Comparison of ENCODE assay signal across 22 cellular contexts in the genomic region with DNA sequence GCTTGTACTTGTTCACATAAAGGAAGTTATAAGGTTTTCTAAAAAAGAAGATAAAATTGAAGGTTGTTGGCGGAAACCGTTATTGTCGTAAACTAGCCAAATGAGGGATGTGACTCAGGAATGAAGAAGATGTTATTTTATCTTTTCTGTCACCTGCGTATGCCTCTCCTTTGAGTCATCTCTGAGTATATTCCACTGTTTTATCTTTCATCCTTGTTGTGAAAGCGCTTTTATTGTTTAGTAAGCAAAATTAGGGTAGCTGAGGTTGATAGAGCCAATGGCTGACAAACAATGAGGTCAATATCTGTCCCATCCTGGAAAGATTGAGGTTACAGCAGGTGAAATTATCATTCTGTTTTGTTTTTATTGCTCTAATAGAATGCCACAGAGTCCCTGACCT.
DNase-seq lines count a peak whose midpoint lies in the region; ATAC-seq, FAIRE-seq and TF ChIP-seq lines count a peak whose summit lies in the region.
"Had no signal": no experiment of that assay in that cellular context is flagged by ENCODE, and none has a peak within 500 bp of the region (broad histone marks: within the 10 kb centered on the region; RNA-seq: fewer than 3 reads in every experiment).

No MANE protein-coding gene starts in this region.

- POLR2A ChIA-PET in A549 (lab: Yijun Ruan, JAX) = no interaction called here

- DNase-seq in A172 (ENCODE audit: low spot score) = peak; percentile 27
- DNase-seq in A549 (ENCODE audit: low read depth in 1 of 2, low spot score in 1 of 2) = no peak
- no peak for DNase-seq in nephron progenitor cell
- DNase-seq in AG08395 (ENCODE audit: low spot score) = no peak
- DNase-seq: 8988T; ACHN; AML-193; Caco-2; Calu3; CD4-positive, alpha-beta T cell; CD8-positive, alpha-beta T cell; DMS79 treated with DMSO at 0.1 percent for 48 hours; GF-D8 had no signal

- ATAC-seq in A549 (no peak), HG02973 (IDR thresholded peaks at IDR 0.05; ENCODE audit: unreplicated experiment) (no peak), GM21390 (IDR thresholded peaks at IDR 0.05; ENCODE audit: unreplicated experiment) (no peak)
- ATAC-seq: CD8-positive, alpha-beta T cell had no signal

- no peak for TF ChIP-seq EP300 in A549 (IDR thresholded peaks at IDR 0.05)

- H3K4me1 ChIP-seq in A549 = no peaks in the 10 kb centered on the region
- H3K4me1 ChIP-seq: BLaER1 treated with 17β-estradiol and CSF1 and Interleukin-3, amounts not matched to agents 10 nM and 100 nM; Caco-2 had no signal

- TF ChIP-seq CTCF in A549 (IDR thresholded peaks at IDR 0.05) = no peak
- no peak for TF ChIP-seq CTCF in nephron progenitor cell (IDR thresholded peaks at IDR 0.05)

- H3K9me3 ChIP-seq in A549 = no peaks in the 10 kb centered on the region
- H3K9me3 ChIP-seq: BLaER1 treated with 17β-estradiol and CSF1 and Interleukin-3, amounts not matched to agents 10 nM and 100 nM; Caco-2 had no signal

- FAIRE-seq in A549 (lab: Jason Lieb, UNC) = no peak
- FAIRE-seq: D721Med, G401.6, GM12891, GM19239 had no signal

- no peaks in the 10 kb centered on the region for H3K36me3 Mint-ChIP-seq in nephron progenitor cell (ENCODE audit: low read depth)
- H3K36me3 Mint-ChIP-seq: CD8-positive, alpha-beta T cell had no signal

- no peak overlapping the region for H3K4me3 ChIP-seq in A549
- H3K4me3 ChIP-seq: BLaER1 treated with 17β-estradiol and CSF1 and Interleukin-3, amounts not matched to agents 10 nM and 100 nM had no signal

- H3K4me3 Mint-ChIP-seq in nephron progenitor cell = no peak overlapping the region
- H3K4me3 Mint-ChIP-seq: B cell; CD4-positive, alpha-beta T cell; CD8-positive, alpha-beta T cell had no signal

- no peak for TF ChIP-seq POLR2A in A549 (IDR thresholded peaks at IDR 0.05; ENCODE audit: low read length)

- no peak overlapping the region for H3K27ac ChIP-seq in A549
- H3K27ac ChIP-seq: BLaER1 treated with 17β-estradiol and CSF1 and Interleukin-3, amounts not matched to agents 10 nM and 100 nM; C4-2B had no signal

- no peaks in the 10 kb centered on the region for H3K9me3 Mint-ChIP-seq in nephron progenitor cell

- no peak overlapping the region for H3K4me2 ChIP-seq in A549
- H3K4me2 ChIP-seq: BLaER1 treated with 17β-estradiol and CSF1 and Interleukin-3, amounts not matched to agents 10 nM and 100 nM had no signal

- no peak for TF ChIP-seq RAD21 in A549 (conservative IDR thresholded peaks at IDR 0.05 in 1 of 2, IDR thresholded peaks at IDR 0.05 in 1 of 2)

- H3K27ac Mint-ChIP-seq in nephron progenitor cell = peak overlapping the region; percentile 54
- H3K27ac Mint-ChIP-seq: B cell; CD4-positive, alpha-beta T cell; CD8-positive, alpha-beta T cell had no signal

- no peaks in the 10 kb centered on the region for H3K27me3 Mint-ChIP-seq in nephron progenitor cell (ENCODE audit: low read depth, poor library complexity)
- H3K27me3 Mint-ChIP-seq: B cell; CD4-positive, alpha-beta T cell had no signal

- no peaks in the 10 kb centered on the region for H3K4me1 Mint-ChIP-seq in nephron progenitor cell
- H3K4me1 Mint-ChIP-seq: B cell had no signal

- CTCF ChIA-PET in A549 (lab: Yijun Ruan, JAX) = no interaction called here

- WGBS in A549 (ENCODE audit: missing lambda C conversion rate) = 45% methylated on average over 5 of the region's 5 CpGs

TF ChIP-seq in A549, 52 proteins besides CTCF, POLR2A, EP300 and RAD21:
- TF ChIP-seq, protein P1, sequence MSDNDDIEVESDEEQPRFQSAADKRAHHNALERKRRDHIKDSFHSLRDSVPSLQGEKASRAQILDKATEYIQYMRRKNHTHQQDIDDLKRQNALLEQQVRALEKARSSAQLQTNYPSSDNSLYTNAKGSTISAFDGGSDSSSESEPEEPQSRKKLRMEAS (IDR thresholded peaks at IDR 0.05) = no peak
- TF ChIP-seq, protein P2, sequence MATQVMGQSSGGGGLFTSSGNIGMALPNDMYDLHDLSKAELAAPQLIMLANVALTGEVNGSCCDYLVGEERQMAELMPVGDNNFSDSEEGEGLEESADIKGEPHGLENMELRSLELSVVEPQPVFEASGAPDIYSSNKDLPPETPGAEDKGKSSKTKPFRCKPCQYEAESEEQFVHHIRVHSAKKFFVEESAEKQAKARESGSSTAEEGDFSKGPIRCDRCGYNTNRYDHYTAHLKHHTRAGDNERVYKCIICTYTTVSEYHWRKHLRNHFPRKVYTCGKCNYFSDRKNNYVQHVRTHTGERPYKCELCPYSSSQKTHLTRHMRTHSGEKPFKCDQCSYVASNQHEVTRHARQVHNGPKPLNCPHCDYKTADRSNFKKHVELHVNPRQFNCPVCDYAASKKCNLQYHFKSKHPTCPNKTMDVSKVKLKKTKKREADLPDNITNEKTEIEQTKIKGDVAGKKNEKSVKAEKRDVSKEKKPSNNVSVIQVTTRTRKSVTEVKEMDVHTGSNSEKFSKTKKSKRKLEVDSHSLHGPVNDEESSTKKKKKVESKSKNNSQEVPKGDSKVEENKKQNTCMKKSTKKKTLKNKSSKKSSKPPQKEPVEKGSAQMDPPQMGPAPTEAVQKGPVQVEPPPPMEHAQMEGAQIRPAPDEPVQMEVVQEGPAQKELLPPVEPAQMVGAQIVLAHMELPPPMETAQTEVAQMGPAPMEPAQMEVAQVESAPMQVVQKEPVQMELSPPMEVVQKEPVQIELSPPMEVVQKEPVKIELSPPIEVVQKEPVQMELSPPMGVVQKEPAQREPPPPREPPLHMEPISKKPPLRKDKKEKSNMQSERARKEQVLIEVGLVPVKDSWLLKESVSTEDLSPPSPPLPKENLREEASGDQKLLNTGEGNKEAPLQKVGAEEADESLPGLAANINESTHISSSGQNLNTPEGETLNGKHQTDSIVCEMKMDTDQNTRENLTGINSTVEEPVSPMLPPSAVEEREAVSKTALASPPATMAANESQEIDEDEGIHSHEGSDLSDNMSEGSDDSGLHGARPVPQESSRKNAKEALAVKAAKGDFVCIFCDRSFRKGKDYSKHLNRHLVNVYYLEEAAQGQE (IDR thresholded peaks at IDR 0.05) = no peak
- no peak for TF ChIP-seq FOSL2 (IDR thresholded peaks at IDR 0.05)
- no peak for TF ChIP-seq FOSL2 (CRISPR knock-in tag; IDR thresholded peaks at IDR 0.05)
- peak; percentile 64 for TF ChIP-seq MAFK (IDR thresholded peaks at IDR 0.05; ENCODE audit: partially characterized antibody)
- no peak for TF ChIP-seq FOXS1 (CRISPR knock-in tag; IDR thresholded peaks at IDR 0.05)
